1 cellular context compared by ENCODE assay signal in genomic region chr17:7393613-7394451, GRCh38.
TF ChIP-seq lines count a peak whose summit lies in the region.

No MANE protein-coding gene starts in this region.

TF ChIP-seq in GM23338, 12 proteins besides CTCF, POLR2A, EP300 and RAD21 (continued from another document):
- TF ChIP-seq EZH2 (IDR thresholded peaks at IDR 0.05; ENCODE audit: low read depth, unreplicated experiment) (no peak), EZH2phosphoT487 (IDR thresholded peaks at IDR 0.05; ENCODE audit: unreplicated experiment) (no peak), ZNF331 (CRISPR knock-in tag; IDR thresholded peaks at IDR 0.05; ENCODE audit: low read depth) (no peak), STAT1 (IDR thresholded peaks at IDR 0.05; ENCODE audit: unreplicated experiment) (no peak), ZNF462 (CRISPR knock-in tag; IDR thresholded peaks at IDR 0.05) (no peak), CREB1 (CRISPR knock-in tag; IDR thresholded peaks at IDR 0.05; ENCODE audit: low read depth) (no peak)
- TF ChIP-seq, protein P1, sequence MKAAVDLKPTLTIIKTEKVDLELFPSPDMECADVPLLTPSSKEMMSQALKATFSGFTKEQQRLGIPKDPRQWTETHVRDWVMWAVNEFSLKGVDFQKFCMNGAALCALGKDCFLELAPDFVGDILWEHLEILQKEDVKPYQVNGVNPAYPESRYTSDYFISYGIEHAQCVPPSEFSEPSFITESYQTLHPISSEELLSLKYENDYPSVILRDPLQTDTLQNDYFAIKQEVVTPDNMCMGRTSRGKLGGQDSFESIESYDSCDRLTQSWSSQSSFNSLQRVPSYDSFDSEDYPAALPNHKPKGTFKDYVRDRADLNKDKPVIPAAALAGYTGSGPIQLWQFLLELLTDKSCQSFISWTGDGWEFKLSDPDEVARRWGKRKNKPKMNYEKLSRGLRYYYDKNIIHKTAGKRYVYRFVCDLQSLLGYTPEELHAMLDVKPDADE (IDR thresholded peaks at IDR 0.05), result no peak
